In the genomic region with DNA sequence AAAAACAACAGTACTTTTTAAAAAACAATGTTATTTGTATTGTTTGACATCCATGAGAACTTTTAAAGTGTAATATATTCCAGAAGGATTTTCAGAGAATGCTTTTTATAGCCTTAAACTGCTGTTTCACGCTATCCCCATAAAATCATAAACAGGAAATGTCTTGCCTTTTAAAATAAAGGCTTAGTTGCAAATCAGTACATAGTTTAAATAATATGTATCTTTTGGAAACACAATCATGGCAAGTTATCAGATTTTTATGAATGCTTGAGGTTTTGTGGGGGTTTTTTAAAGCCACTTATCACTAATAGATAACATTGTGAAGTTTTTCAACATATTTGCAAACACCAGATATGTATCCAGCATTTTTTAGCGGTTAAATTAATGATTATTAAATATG, we compare ENCODE assay signal across 21 cellular contexts. TPM values are rescaled to one million over a fixed set of nuclear protein-coding genes. Genes with fewer than 3 reads are reported as not detected.
DNase-seq lines count a peak whose midpoint lies in the region; ATAC-seq, FAIRE-seq and TF ChIP-seq lines count a peak whose summit lies in the region.
"Had no signal": no experiment of that assay in that cellular context is flagged by ENCODE, and none has a peak within 500 bp of the region (broad histone marks: within the 10 kb centered on the region; RNA-seq: fewer than 3 reads in every experiment).

No MANE protein-coding gene starts in this region.

- TF ChIP-seq RAD21 in HepG2 (CRISPR knock-in tag; IDR thresholded peaks at IDR 0.05), result no peak

- TF ChIP-seq POLR2A in right lobe of liver (IDR thresholded peaks at IDR 0.05) (no peak), HepG2 (IDR thresholded peaks at IDR 0.05; ENCODE audit: insufficient read depth in 1 of 2, low read depth in 2 of 2, low read length in 2 of 2) (no peak)

- ATAC-seq in right lobe of liver, result no peak
- no peak for ATAC-seq in HepG2
- no peak for ATAC-seq in central memory CD8-positive, alpha-beta T cell (replicated peaks; ENCODE audit: extremely low read depth, poor library complexity, severe bottlenecking)
- no peak for ATAC-seq in GM21576 (IDR thresholded peaks at IDR 0.05; ENCODE audit: unreplicated experiment)
- ATAC-seq in HG02840 (IDR thresholded peaks at IDR 0.05; ENCODE audit: low FRiP score, unreplicated experiment), result no peak

- TF ChIP-seq CTCF in right lobe of liver (IDR thresholded peaks at IDR 0.05) (no peak), HepG2 (CRISPR knock-in tag; IDR thresholded peaks at IDR 0.05) (no peak), fibroblast of pulmonary artery (IDR thresholded peaks at IDR 0.05; ENCODE audit: low read length, missing control alignments) (no peak)

- FAIRE-seq in HepG2 (lab: Jason Lieb, UNC), result no peak
- FAIRE-seq: GM12892, GM19239 had no signal

- CTCF ChIA-PET in HepG2 (lab: Yijun Ruan, JAX; ENCODE audit: low intra/inter-chr PET ratio, low total read pairs), result no interaction called here

- no peak overlapping the region for H3K4me2 ChIP-seq in HepG2 (ENCODE audit: low read depth, low read length)

- H3K27me3 Mint-ChIP-seq in central memory CD8-positive, alpha-beta T cell, result no peaks in the 10 kb centered on the region
- H3K27me3 Mint-ChIP-seq: CD4-positive, CD25-positive, alpha-beta regulatory T cell had no signal

- peaks cover 53% of the 10 kb centered on the region for H3K36me3 Mint-ChIP-seq in central memory CD8-positive, alpha-beta T cell (ENCODE audit: insufficient read depth)

- TF ChIP-seq EP300 in HepG2 (IDR thresholded peaks at IDR 0.05; ENCODE audit: low read depth in 2 of 2, low read length in 2 of 2) (no peak), HepG2 (CRISPR knock-in tag; IDR thresholded peaks at IDR 0.05; ENCODE audit: borderline replicate concordance) (no peak)

- peaks cover 17% of the 10 kb centered on the region for H3K4me1 Mint-ChIP-seq in central memory CD8-positive, alpha-beta T cell

- H3K79me2 ChIP-seq in HepG2 (ENCODE audit: insufficient read depth, low read length), result no peaks in the 10 kb centered on the region

- H3K4me3 ChIP-seq in right lobe of liver (no peak overlapping the region), HepG2 (replicated peaks in 1 of 3; ENCODE audit: insufficient read depth in 1 of 3, low read depth in 2 of 3, low read length in 3 of 3) (no peak overlapping the region), fibroblast of pulmonary artery (replicated peaks; ENCODE audit: low read depth, low read length) (no peak overlapping the region)
- H3K4me3 ChIP-seq: SJSA1 had no signal

- intact Hi-C loops in right lobe of liver (cut with DNase I), result no loop called here
- intact Hi-C loops in HepG2 (cut with micrococcal nuclease; ENCODE audit: unreplicated experiment), result no loop called here

- H2AFZ ChIP-seq in HepG2 (ENCODE audit: low read length), result no peak overlapping the region

- H3K4me3 Mint-ChIP-seq in central memory CD8-positive, alpha-beta T cell, result no peak overlapping the region
- H3K4me3 Mint-ChIP-seq: CD4-positive, CD25-positive, alpha-beta regulatory T cell had no signal

- in situ Hi-C loops in HepG2 (cut with HindIII; ENCODE audit: extremely low pct_ligation_motif_present, low pct_unique_long_range_greater_than_20kb), result no loop called here

- H3K36me3 ChIP-seq in right lobe of liver (peaks cover 0 to 25% (median 12%) of the 10 kb centered on the region in 4 donors), HepG2 (replicated peaks in 1 of 2; ENCODE audit: control insufficient read depth in 1 of 2, insufficient read depth in 2 of 2, low read length in 2 of 2) (peaks cover 8 to 39% of the 10 kb centered on the region in 2 experiments; a peak in 4 of 5 replicates)
- H3K36me3 ChIP-seq: SJSA1 had no signal

- H3K9me3 ChIP-seq in right lobe of liver (no peaks in the 10 kb centered on the region), HepG2 (ENCODE audit: low read length) (no peaks in the 10 kb centered on the region)
- H3K9me3 ChIP-seq: SJSA1 had no signal

- H3K27ac ChIP-seq in right lobe of liver (peak overlapping the region in 2 of 3 donors; percentile 12 to 15), HepG2 (ENCODE audit: extremely low read length, insufficient read depth, low read length) (no peak overlapping the region)
- H3K27ac ChIP-seq: 22Rv1, SJSA1 had no signal

- POLR2A ChIA-PET in HepG2 (lab: Yijun Ruan, JAX), result no interaction called here

- peak overlapping the region; percentile 78 for H3K27ac Mint-ChIP-seq in central memory CD8-positive, alpha-beta T cell (ENCODE audit: low read depth)

- 52% methylated on average over 2 of the region's 2 CpGs for WGBS in right lobe of liver (ENCODE audit: insufficient coverage, low coverage, low lambda C conversion rate, missing lambda C conversion rate)
- WGBS in HepG2 (ENCODE audit: low lambda C conversion rate), result 96% methylated on average over 2 of the region's 2 CpGs

- H3K4me1 ChIP-seq in right lobe of liver (no peaks in the 10 kb centered on the region), HepG2 (ENCODE audit: insufficient read depth, low read length) (no peaks in the 10 kb centered on the region)

- DNase-seq in right lobe of liver (no peak), HepG2 (ENCODE audit: low spot score) (no peak), fibroblast of pulmonary artery (ENCODE audit: low read depth) (peak; percentile 33), activated T-cell treated with anti-CD3 and anti-CD28 coated beads for 4 hours (no peak), dedifferentiated amniotic fluid mesenchymal stem cell (ENCODE audit: extremely low spot score) (no peak)
- no peak for DNase-seq in central memory CD8-positive, alpha-beta T cell (ENCODE audit: low spot score in 2 of 2)
- DNase-seq: CD4-positive, CD25-positive, alpha-beta regulatory T cell; DMS53; HCEC 1CT; NCI-H1092; NCI-H1694; NCI-H2107; NCI-H345; NCI-H526 treated with DMSO at 0.1 percent for 48 hours; OCI-M1 had no signal

- no TSS peak for BruUV-seq in HepG2 (replicated peaks; lab: Mats Ljungman, UMichigan)

- no peak overlapping the region for H3K9ac ChIP-seq in HepG2 (ENCODE audit: insufficient read depth, low read depth, low read length)

- no peaks in the 10 kb centered on the region for H3K27me3 ChIP-seq in right lobe of liver
- no peaks in the 10 kb centered on the region; a peak in 1 of 5 replicates for H3K27me3 ChIP-seq in HepG2 (ENCODE audit: control insufficient read depth in 1 of 2, insufficient read depth in 2 of 2, low read length in 2 of 2)
- H3K27me3 ChIP-seq: SJSA1 had no signal

- H4K20me1 ChIP-seq in HepG2 (ENCODE audit: insufficient read depth, low read length), result no peaks in the 10 kb centered on the region

- no peaks in the 10 kb centered on the region for H3K9me3 Mint-ChIP-seq in central memory CD8-positive, alpha-beta T cell
- H3K9me3 Mint-ChIP-seq: CD4-positive, CD25-positive, alpha-beta regulatory T cell had no signal

RNA-seq across cellular contexts. Expression of a gene that starts 37.2 kb away (rescaled TPM):
- total RNA-seq in right lobe of liver (1 to 10 TPM in 3 of 6 experiments, under 1 TPM in 2, not detected in 1; 0.09 to 2.1 (median 1.6) TPM), HepG2 (2016; rRNA removed; fragmentation: Illumina TruSeq; extraction: Trizol) (not detected in 2 replicates)
- total RNA-seq in HepG2 (2016; cell fraction: cytosol; rRNA removed; fragmentation: Illumina TruSeq; extraction: Trizol; ENCODE audit: low read depth), result not detected in 2 replicates
- not detected in 2 replicates for total RNA-seq in HepG2 (2016; cell fraction: insoluble cytoplasmic fraction; rRNA removed; fragmentation: Illumina TruSeq; extraction: Trizol)
- not detected in 2 replicates for total RNA-seq in HepG2 (2016; cell fraction: membrane; rRNA removed; fragmentation: Illumina TruSeq; extraction: Trizol)
- not detected in 2 replicates for total RNA-seq in HepG2 (2016; cell fraction: nucleus; rRNA removed; fragmentation: Illumina TruSeq; extraction: Trizol)
- not detected in 2 replicates for polyA plus RNA-seq in HepG2 (2011; rRNA removed)
- polyA plus RNA-seq in HepG2 (2011; cell fraction: cytosol; rRNA removed), result not detected in 2 replicates
- not detected in 2 replicates for polyA plus RNA-seq in HepG2 (2011; cell fraction: nucleus; rRNA removed)
- 0.05 and 0.09 TPM in 2 replicates for polyA plus RNA-seq in HepG2 (2012)
- polyA plus RNA-seq in HepG2 (2016; cell fraction: cytosol; fragmentation: Illumina TruSeq; extraction: Trizol; ENCODE audit: low read depth), result not detected in 2 replicates
- not detected in 2 replicates for polyA plus RNA-seq in HepG2 (2016; cell fraction: insoluble cytoplasmic fraction; fragmentation: Illumina TruSeq; extraction: Trizol; ENCODE audit: low read depth)
- not detected in 2 replicates for polyA plus RNA-seq in HepG2 (2016; cell fraction: membrane; fragmentation: Illumina TruSeq; extraction: Trizol; ENCODE audit: low read depth)
- polyA plus RNA-seq in HepG2 (2016; cell fraction: nucleus; fragmentation: Illumina TruSeq; extraction: Trizol; ENCODE audit: insufficient read depth, low read depth), result not detected in 2 replicates
- 0.58 TPM in 1 of 2 replicates, not detected in the other for polyA minus RNA-seq in HepG2 (2011; rRNA and poly(A)+ RNA removed; ENCODE audit: low replicate concordance)
- not detected in 2 replicates for polyA minus RNA-seq in HepG2 (2011; cell fraction: cytosol; rRNA and poly(A)+ RNA removed)
- not detected in 2 replicates for polyA minus RNA-seq in HepG2 (2011; cell fraction: nucleus; rRNA and poly(A)+ RNA removed)
- total RNA-seq: CD4-positive, CD25-positive, alpha-beta regulatory T cell had no signal

RNA-seq across cellular contexts. Expression of a gene that starts 55.6 kb away (rescaled TPM):
- total RNA-seq in right lobe of liver (10 to 100 TPM in 5 of 6 experiments, 1 to 10 TPM in 1; 3.5 to 18.4 (median 11.4) TPM), HepG2 (2016; rRNA removed; fragmentation: Illumina TruSeq; extraction: Trizol) (4.6 and 8.3 TPM in 2 replicates)
- total RNA-seq in HepG2 (2016; cell fraction: cytosol; rRNA removed; fragmentation: Illumina TruSeq; extraction: Trizol; ENCODE audit: low read depth), result 0.40 and 0.97 TPM in 2 replicates
- 5.0 and 8.5 TPM in 2 replicates for total RNA-seq in HepG2 (2016; cell fraction: insoluble cytoplasmic fraction; rRNA removed; fragmentation: Illumina TruSeq; extraction: Trizol)
- 3.6 and 3.7 TPM in 2 replicates for total RNA-seq in HepG2 (2016; cell fraction: membrane; rRNA removed; fragmentation: Illumina TruSeq; extraction: Trizol)
- 9.1 and 9.6 TPM in 2 replicates for total RNA-seq in HepG2 (2016; cell fraction: nucleus; rRNA removed; fragmentation: Illumina TruSeq; extraction: Trizol)
- 12.3 and 13.6 TPM in 2 replicates for polyA plus RNA-seq in HepG2 (2011; rRNA removed)
- polyA plus RNA-seq in HepG2 (2011; cell fraction: cytosol; rRNA removed), result 10.7 and 16.3 TPM in 2 replicates
- polyA plus RNA-seq in HepG2 (2011; cell fraction: nucleus; rRNA removed), result 2.4 and 3.8 TPM in 2 replicates
- polyA plus RNA-seq in HepG2 (2012), result 5.7 and 5.9 TPM in 2 replicates
- polyA plus RNA-seq in HepG2 (2016; cell fraction: cytosol; fragmentation: Illumina TruSeq; extraction: Trizol; ENCODE audit: low read depth), result 0.66 and 0.90 TPM in 2 replicates
- polyA plus RNA-seq in HepG2 (2016; cell fraction: insoluble cytoplasmic fraction; fragmentation: Illumina TruSeq; extraction: Trizol; ENCODE audit: low read depth), result 5.5 and 5.8 TPM in 2 replicates
- 1.6 and 2.1 TPM in 2 replicates for polyA plus RNA-seq in HepG2 (2016; cell fraction: membrane; fragmentation: Illumina TruSeq; extraction: Trizol; ENCODE audit: low read depth)
- 10.9 and 12.9 TPM in 2 replicates for polyA plus RNA-seq in HepG2 (2016; cell fraction: nucleus; fragmentation: Illumina TruSeq; extraction: Trizol; ENCODE audit: insufficient read depth, low read depth)
- 1.3 and 28.5 TPM in 2 replicates for polyA minus RNA-seq in HepG2 (2011; rRNA and poly(A)+ RNA removed; ENCODE audit: low replicate concordance)
- 8.1 and 10.8 TPM in 2 replicates for polyA minus RNA-seq in HepG2 (2011; cell fraction: cytosol; rRNA and poly(A)+ RNA removed)
- polyA minus RNA-seq in HepG2 (2011; cell fraction: nucleus; rRNA and poly(A)+ RNA removed), result 4.8 and 6.0 TPM in 2 replicates
